In genomic region chr1:3249846-3250501, GRCh38 we compare ENCODE assay signal across 1 cellular context.
TF ChIP-seq lines count a peak whose summit lies in the region.

No MANE protein-coding gene starts in this region.

TF ChIP-seq in HepG2, 621 proteins besides CTCF, POLR2A, EP300 and RAD21 (continued from another document and continues in another):
- TF ChIP-seq MEIS2 (CRISPR knock-in tag; IDR thresholded peaks at IDR 0.05) (peak; percentile 92), STAT5B (CRISPR knock-in tag; IDR thresholded peaks at IDR 0.05) (no peak), ZNF550 (CRISPR knock-in tag; IDR thresholded peaks at IDR 0.05; ENCODE audit: borderline replicate concordance) (no peak), ZNF776 (CRISPR knock-in tag; IDR thresholded peaks at IDR 0.05) (no peak), POGK (CRISPR knock-in tag; conservative IDR thresholded peaks at IDR 0.05) (no peak), TEAD3 (CRISPR knock-in tag; optimal IDR thresholded peaks at IDR 0.05; ENCODE audit: borderline replicate concordance) (no peak), U2AF2 (IDR thresholded peaks at IDR 0.05; ENCODE audit: low read depth, low read length) (no peak), ZNF501 (CRISPR knock-in tag; IDR thresholded peaks at IDR 0.05) (0 out of 2 replicates have a peak, but pooled peaks have one; percentile 10), ZNF678 (CRISPR knock-in tag; IDR thresholded peaks at IDR 0.05) (no peak), ZFP41 (CRISPR knock-in tag; IDR thresholded peaks at IDR 0.05; ENCODE audit: borderline replicate concordance) (no peak), KLF11 (CRISPR knock-in tag; IDR thresholded peaks at IDR 0.05) (no peak), HIVEP1 (CRISPR knock-in tag; IDR thresholded peaks at IDR 0.05) (no peak), CBX2 (IDR thresholded peaks at IDR 0.05; ENCODE audit: low read depth, low read length) (no peak), CBX2 (CRISPR knock-in tag; IDR thresholded peaks at IDR 0.05; ENCODE audit: low read depth) (no peak), ZNF709 (CRISPR knock-in tag; IDR thresholded peaks at IDR 0.05) (no peak), HNF4A (CRISPR knock-in tag; IDR thresholded peaks at IDR 0.05) (peak; percentile 94), PHF8 (CRISPR knock-in tag; IDR thresholded peaks at IDR 0.05) (no peak; the same call in 1 of the 2 replicates), ZBTB43 (CRISPR knock-in tag; conservative IDR thresholded peaks at IDR 0.05) (no peak), KMT2A (CRISPR knock-in tag; IDR thresholded peaks at IDR 0.05) (no peak), CENPBD1 (CRISPR knock-in tag; IDR thresholded peaks at IDR 0.05; ENCODE audit: borderline replicate concordance, low read depth) (no peak), ZNF616 (CRISPR knock-in tag; IDR thresholded peaks at IDR 0.05; ENCODE audit: low read depth) (no peak), KLF9 (CRISPR knock-in tag; IDR thresholded peaks at IDR 0.05; ENCODE audit: low read depth) (no peak), CERS6 (CRISPR knock-in tag; IDR thresholded peaks at IDR 0.05) (no peak), ZNF30 (CRISPR knock-in tag; IDR thresholded peaks at IDR 0.05) (no peak), POLR2AphosphoS5 (IDR thresholded peaks at IDR 0.05; ENCODE audit: low read depth, low read length) (no peak), LCORL (IDR thresholded peaks at IDR 0.05) (no peak), LCORL (CRISPR knock-in tag; IDR thresholded peaks at IDR 0.05) (no peak), MTF2 (CRISPR knock-in tag; IDR thresholded peaks at IDR 0.05; ENCODE audit: borderline replicate concordance) (no peak), HOXA3 (CRISPR knock-in tag; IDR thresholded peaks at IDR 0.05) (peak; percentile 75; the same call in 1 of the 2 replicates), PITX1 (CRISPR knock-in tag; IDR thresholded peaks at IDR 0.05) (peak; percentile 54; the same call in 1 of the 2 replicates), SNAPC2 (CRISPR knock-in tag; IDR thresholded peaks at IDR 0.05) (no peak), ZNF335 (CRISPR knock-in tag; IDR thresholded peaks at IDR 0.05) (no peak), SCMH1 (CRISPR knock-in tag; IDR thresholded peaks at IDR 0.05; ENCODE audit: borderline replicate concordance) (no peak), ZNF788 (CRISPR knock-in tag; IDR thresholded peaks at IDR 0.05; ENCODE audit: borderline replicate concordance) (peak; percentile 29; the same call in 1 of the 2 replicates), ZNF772 (CRISPR knock-in tag; IDR thresholded peaks at IDR 0.05) (no peak), XBP1 (CRISPR knock-in tag; IDR thresholded peaks at IDR 0.05) (no peak), SPEN (CRISPR knock-in tag; IDR thresholded peaks at IDR 0.05; ENCODE audit: low read depth) (peak; percentile 43; the same call in 1 of the 2 replicates), NFE2 (CRISPR knock-in tag; IDR thresholded peaks at IDR 0.05) (no peak)
- TF ChIP-seq, protein P1, sequence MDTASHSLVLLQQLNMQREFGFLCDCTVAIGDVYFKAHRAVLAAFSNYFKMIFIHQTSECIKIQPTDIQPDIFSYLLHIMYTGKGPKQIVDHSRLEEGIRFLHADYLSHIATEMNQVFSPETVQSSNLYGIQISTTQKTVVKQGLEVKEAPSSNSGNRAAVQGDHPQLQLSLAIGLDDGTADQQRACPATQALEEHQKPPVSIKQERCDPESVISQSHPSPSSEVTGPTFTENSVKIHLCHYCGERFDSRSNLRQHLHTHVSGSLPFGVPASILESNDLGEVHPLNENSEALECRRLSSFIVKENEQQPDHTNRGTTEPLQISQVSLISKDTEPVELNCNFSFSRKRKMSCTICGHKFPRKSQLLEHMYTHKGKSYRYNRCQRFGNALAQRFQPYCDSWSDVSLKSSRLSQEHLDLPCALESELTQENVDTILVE (CRISPR knock-in tag; IDR thresholded peaks at IDR 0.05), result no peak
- TF ChIP-seq, protein P2, sequence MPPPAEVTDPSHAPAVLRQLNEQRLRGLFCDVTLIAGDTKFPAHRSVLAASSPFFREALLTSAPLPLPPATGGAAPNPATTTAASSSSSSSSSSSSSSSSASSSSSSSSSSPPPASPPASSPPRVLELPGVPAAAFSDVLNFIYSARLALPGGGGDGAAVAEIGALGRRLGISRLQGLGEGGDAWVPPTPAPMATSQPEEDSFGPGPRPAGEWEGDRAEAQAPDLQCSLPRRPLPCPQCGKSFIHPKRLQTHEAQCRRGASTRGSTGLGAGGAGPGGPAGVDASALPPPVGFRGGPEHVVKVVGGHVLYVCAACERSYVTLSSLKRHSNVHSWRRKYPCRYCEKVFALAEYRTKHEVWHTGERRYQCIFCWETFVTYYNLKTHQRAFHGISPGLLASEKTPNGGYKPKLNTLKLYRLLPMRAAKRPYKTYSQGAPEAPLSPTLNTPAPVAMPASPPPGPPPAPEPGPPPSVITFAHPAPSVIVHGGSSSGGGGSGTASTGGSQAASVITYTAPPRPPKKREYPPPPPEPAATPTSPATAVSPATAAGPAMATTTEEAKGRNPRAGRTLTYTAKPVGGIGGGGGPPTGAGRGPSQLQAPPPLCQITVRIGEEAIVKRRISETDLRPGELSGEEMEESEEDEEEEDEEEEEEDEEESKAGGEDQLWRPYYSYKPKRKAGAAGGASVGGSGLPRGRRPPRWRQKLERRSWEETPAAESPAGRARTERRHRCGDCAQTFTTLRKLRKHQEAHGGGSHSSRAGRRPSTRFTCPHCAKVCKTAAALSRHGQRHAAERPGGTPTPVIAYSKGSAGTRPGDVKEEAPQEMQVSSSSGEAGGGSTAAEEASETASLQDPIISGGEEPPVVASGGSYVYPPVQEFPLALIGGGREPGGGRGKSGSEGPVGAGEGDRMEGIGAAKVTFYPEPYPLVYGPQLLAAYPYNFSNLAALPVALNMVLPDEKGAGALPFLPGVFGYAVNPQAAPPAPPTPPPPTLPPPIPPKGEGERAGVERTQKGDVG (CRISPR knock-in tag; IDR thresholded peaks at IDR 0.05; ENCODE audit: borderline replicate concordance), result 0 out of 2 replicates have a peak, but pooled peaks have one; percentile 29
- TF ChIP-seq, protein P3, sequence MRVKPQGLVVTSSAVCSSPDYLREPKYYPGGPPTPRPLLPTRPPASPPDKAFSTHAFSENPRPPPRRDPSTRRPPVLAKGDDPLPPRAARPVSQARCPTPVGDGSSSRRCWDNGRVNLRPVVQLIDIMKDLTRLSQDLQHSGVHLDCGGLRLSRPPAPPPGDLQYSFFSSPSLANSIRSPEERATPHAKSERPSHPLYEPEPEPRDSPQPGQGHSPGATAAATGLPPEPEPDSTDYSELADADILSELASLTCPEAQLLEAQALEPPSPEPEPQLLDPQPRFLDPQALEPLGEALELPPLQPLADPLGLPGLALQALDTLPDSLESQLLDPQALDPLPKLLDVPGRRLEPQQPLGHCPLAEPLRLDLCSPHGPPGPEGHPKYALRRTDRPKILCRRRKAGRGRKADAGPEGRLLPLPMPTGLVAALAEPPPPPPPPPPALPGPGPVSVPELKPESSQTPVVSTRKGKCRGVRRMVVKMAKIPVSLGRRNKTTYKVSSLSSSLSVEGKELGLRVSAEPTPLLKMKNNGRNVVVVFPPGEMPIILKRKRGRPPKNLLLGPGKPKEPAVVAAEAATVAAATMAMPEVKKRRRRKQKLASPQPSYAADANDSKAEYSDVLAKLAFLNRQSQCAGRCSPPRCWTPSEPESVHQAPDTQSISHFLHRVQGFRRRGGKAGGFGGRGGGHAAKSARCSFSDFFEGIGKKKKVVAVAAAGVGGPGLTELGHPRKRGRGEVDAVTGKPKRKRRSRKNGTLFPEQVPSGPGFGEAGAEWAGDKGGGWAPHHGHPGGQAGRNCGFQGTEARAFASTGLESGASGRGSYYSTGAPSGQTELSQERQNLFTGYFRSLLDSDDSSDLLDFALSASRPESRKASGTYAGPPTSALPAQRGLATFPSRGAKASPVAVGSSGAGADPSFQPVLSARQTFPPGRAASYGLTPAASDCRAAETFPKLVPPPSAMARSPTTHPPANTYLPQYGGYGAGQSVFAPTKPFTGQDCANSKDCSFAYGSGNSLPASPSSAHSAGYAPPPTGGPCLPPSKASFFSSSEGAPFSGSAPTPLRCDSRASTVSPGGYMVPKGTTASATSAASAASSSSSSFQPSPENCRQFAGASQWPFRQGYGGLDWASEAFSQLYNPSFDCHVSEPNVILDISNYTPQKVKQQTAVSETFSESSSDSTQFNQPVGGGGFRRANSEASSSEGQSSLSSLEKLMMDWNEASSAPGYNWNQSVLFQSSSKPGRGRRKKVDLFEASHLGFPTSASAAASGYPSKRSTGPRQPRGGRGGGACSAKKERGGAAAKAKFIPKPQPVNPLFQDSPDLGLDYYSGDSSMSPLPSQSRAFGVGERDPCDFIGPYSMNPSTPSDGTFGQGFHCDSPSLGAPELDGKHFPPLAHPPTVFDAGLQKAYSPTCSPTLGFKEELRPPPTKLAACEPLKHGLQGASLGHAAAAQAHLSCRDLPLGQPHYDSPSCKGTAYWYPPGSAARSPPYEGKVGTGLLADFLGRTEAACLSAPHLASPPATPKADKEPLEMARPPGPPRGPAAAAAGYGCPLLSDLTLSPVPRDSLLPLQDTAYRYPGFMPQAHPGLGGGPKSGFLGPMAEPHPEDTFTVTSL (CRISPR knock-in tag; IDR thresholded peaks at IDR 0.05; ENCODE audit: borderline replicate concordance), result no peak
- TF ChIP-seq, protein P4, sequence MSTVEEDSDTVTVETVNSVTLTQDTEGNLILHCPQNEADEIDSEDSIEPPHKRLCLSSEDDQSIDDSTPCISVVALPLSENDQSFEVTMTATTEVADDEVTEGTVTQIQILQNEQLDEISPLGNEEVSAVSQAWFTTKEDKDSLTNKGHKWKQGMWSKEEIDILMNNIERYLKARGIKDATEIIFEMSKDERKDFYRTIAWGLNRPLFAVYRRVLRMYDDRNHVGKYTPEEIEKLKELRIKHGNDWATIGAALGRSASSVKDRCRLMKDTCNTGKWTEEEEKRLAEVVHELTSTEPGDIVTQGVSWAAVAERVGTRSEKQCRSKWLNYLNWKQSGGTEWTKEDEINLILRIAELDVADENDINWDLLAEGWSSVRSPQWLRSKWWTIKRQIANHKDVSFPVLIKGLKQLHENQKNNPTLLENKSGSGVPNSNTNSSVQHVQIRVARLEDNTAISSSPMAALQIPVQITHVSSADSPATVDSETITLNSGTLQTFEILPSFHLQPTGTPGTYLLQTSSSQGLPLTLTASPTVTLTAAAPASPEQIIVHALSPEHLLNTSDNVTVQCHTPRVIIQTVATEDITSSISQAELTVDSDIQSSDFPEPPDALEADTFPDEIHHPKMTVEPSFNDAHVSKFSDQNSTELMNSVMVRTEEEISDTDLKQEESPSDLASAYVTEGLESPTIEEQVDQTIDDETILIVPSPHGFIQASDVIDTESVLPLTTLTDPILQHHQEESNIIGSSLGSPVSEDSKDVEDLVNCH (CRISPR knock-in tag; IDR thresholded peaks at IDR 0.05), result no peak
- TF ChIP-seq, protein P5, sequence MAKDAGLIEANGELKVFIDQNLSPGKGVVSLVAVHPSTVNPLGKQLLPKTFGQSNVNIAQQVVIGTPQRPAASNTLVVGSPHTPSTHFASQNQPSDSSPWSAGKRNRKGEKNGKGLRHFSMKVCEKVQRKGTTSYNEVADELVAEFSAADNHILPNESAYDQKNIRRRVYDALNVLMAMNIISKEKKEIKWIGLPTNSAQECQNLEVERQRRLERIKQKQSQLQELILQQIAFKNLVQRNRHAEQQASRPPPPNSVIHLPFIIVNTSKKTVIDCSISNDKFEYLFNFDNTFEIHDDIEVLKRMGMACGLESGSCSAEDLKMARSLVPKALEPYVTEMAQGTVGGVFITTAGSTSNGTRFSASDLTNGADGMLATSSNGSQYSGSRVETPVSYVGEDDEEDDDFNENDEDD (CRISPR knock-in tag; IDR thresholded peaks at IDR 0.05; ENCODE audit: borderline replicate concordance), result no peak
